ENCODE assay signal across 40 cellular contexts in genomic region chr18:30386624-30387023, GRCh38.
"Had no signal": no experiment of that assay in that cellular context is flagged by ENCODE, and none has a peak within 500 bp of the region (broad histone marks: within the 10 kb centered on the region; RNA-seq: fewer than 3 reads in every experiment).

No MANE protein-coding gene starts in this region.

- H3K27ac ChIP-seq: ascending aorta, body of pancreas, brain microvascular endothelial cell, breast epithelium had no signal

- H3K9me3 ChIP-seq: ascending aorta, body of pancreas, breast epithelium had no signal

- H3K4me1 Mint-ChIP-seq: activated naive CD4-positive, alpha-beta T cell treated with anti-CD3 and anti-CD28 coated beads, Interleukin-2, amount 10 ng/mL, durations not matched to agents 7 days and 5 days; activated naive CD4-positive, alpha-beta T cell treated with anti-CD3 and anti-CD28 coated beads, Interleukin-2, amount 50 U/mL, for 24 hours; activated naive CD8-positive, alpha-beta T cell treated with anti-CD3 and anti-CD28 coated beads for 36 hours; activated naive CD8-positive, alpha-beta T cell treated with anti-CD3 and anti-CD28 coated beads, Interleukin-2, amount 10 ng/mL, durations not matched to agents 7 days and 5 days; activated naive CD8-positive, alpha-beta T cell treated with anti-CD3 and anti-CD28 coated beads, Interleukin-2, amount 50 U/mL, for 24 hours; activated T-helper 17 cell treated with anti-CD3 and anti-CD28 coated beads, Interleukin-2, amount 50 U/mL, for 72 hours; brain; central memory CD8-positive, alpha-beta T cell had no signal

- H3K9me3 Mint-ChIP-seq: brain had no signal

- ATAC-seq: activated naive CD4-positive, alpha-beta T cell treated with anti-CD3 and anti-CD28 coated beads, Interleukin-2, amount 50 U/mL, for 72 hours; activated naive CD8-positive, alpha-beta T cell treated with anti-CD3 and anti-CD28 coated beads, Interleukin-2, amount 50 U/mL, for 24 hours; activated T-cell treated with anti-CD3 and anti-CD28 coated beads, Interleukin-2, amount 50 U/mL, for 4 hours; activated T-cell treated with anti-CD3 and anti-CD28 coated beads, Interleukin-2, amount 50 U/mL, for 72 hours; activated T-helper 17 cell treated with anti-CD3 and anti-CD28 coated beads, Interleukin-2, amount 50 U/mL, for 72 hours; body of pancreas had no signal

- H3K27me3 ChIP-seq: ascending aorta, body of pancreas, brain microvascular endothelial cell, breast epithelium, cardiac muscle cell had no signal

- H3K4me1 ChIP-seq: ascending aorta, body of pancreas, breast epithelium had no signal

- H3K27me3 Mint-ChIP-seq: activated naive CD4-positive, alpha-beta T cell treated with anti-CD3 and anti-CD28 coated beads, Interleukin-2, amount 10 ng/mL, durations not matched to agents 7 days and 5 days; activated naive CD4-positive, alpha-beta T cell treated with anti-CD3 and anti-CD28 coated beads, Interleukin-2, amount 50 U/mL, for 24 hours; activated naive CD8-positive, alpha-beta T cell; activated naive CD8-positive, alpha-beta T cell treated with anti-CD3 and anti-CD28 coated beads for 36 hours; activated naive CD8-positive, alpha-beta T cell treated with anti-CD3 and anti-CD28 coated beads, Interleukin-2, amount 10 ng/mL, durations not matched to agents 7 days and 5 days; activated naive CD8-positive, alpha-beta T cell treated with anti-CD3 and anti-CD28 coated beads, Interleukin-2, amount 50 U/mL, for 24 hours; activated T-cell treated with anti-CD3 and anti-CD28 coated beads, Interleukin-2, amount 50 U/mL, for 24 hours; activated T-helper 17 cell treated with anti-CD3 and anti-CD28 coated beads, Interleukin-2, amount 50 U/mL, for 72 hours; brain; central memory CD8-positive, alpha-beta T cell had no signal

- H3K27ac Mint-ChIP-seq: activated naive CD4-positive, alpha-beta T cell treated with anti-CD3 and anti-CD28 coated beads for 36 hours; activated naive CD4-positive, alpha-beta T cell treated with anti-CD3 and anti-CD28 coated beads, Interleukin-2, amount 10 ng/mL, durations not matched to agents 7 days and 5 days; activated naive CD4-positive, alpha-beta T cell treated with anti-CD3 and anti-CD28 coated beads, Interleukin-2, amount 50 U/mL, for 24 hours; activated naive CD4-positive, alpha-beta T cell treated with anti-CD3 and anti-CD28 coated beads, Interleukin-2, amount 50 U/mL, for 72 hours; activated naive CD8-positive, alpha-beta T cell; activated naive CD8-positive, alpha-beta T cell treated with anti-CD3 and anti-CD28 coated beads for 36 hours; activated naive CD8-positive, alpha-beta T cell treated with anti-CD3 and anti-CD28 coated beads, Interleukin-2, amount 10 ng/mL, durations not matched to agents 7 days and 5 days; activated naive CD8-positive, alpha-beta T cell treated with anti-CD3 and anti-CD28 coated beads, Interleukin-2, amount 50 U/mL, for 24 hours; activated T-cell treated with anti-CD3 and anti-CD28 coated beads, Interleukin-2, amount 50 U/mL, for 24 hours; activated T-cell treated with anti-CD3 and anti-CD28 coated beads, Interleukin-2, amount 50 U/mL, for 72 hours; activated T-helper 1 cell treated with anti-CD3 and anti-CD28 coated beads, Interleukin-12 subunit alpha, Interleukin-12 subunit beta, Interleukin-2, Interleukin-4 antibody, amounts not matched to agents 30 ng/mL and 10 ng/mL and 1 ng/mL, durations not matched to agents 14 hours and 24 hours and 36 hours; activated T-helper 17 cell treated with anti-CD3 and anti-CD28 coated beads, Interleukin-2, amount 50 U/mL, for 72 hours; activated T-helper 2 cell treated with anti-CD3 and anti-CD28 coated beads, Interferon-gamma antibody, Interleukin-2, Interleukin-4, amounts not matched to agents 10 μg/mL and 5 μg/mL and 100 μg/mL, durations not matched to agents 14 hours and 24 hours and 36 hours; brain had no signal

- FAIRE-seq: astrocyte, bronchial epithelial cell had no signal

- H3K4me3 ChIP-seq: ascending aorta, body of pancreas, breast epithelium, cardiac muscle cell had no signal

- H3K36me3 ChIP-seq: ascending aorta, brain microvascular endothelial cell, breast epithelium, cardiac muscle cell had no signal

- H3K36me3 Mint-ChIP-seq: activated naive CD4-positive, alpha-beta T cell treated with anti-CD3 and anti-CD28 coated beads, Interleukin-2, amount 10 ng/mL, durations not matched to agents 7 days and 5 days; activated naive CD4-positive, alpha-beta T cell treated with anti-CD3 and anti-CD28 coated beads, Interleukin-2, amount 50 U/mL, for 24 hours; activated naive CD4-positive, alpha-beta T cell treated with anti-CD3 and anti-CD28 coated beads, Interleukin-2, amount 50 U/mL, for 72 hours; activated naive CD8-positive, alpha-beta T cell; activated naive CD8-positive, alpha-beta T cell treated with anti-CD3 and anti-CD28 coated beads for 36 hours; activated naive CD8-positive, alpha-beta T cell treated with anti-CD3 and anti-CD28 coated beads, Interleukin-2, amount 10 ng/mL, durations not matched to agents 7 days and 5 days; brain had no signal

- DNase-seq: activated effector memory CD4-positive, alpha-beta T cell treated with anti-CD3 and anti-CD28 coated beads, Interleukin-2, amount 50 U/mL, for 16 hours; activated effector memory CD4-positive, alpha-beta T cell treated with Interleukin-2 at 50 U/mL for 16 hours; activated gamma-delta T cell; activated gamma-delta T cell treated with Interleukin-2 at 50 U/mL for 16 hours; activated naive CD4-positive, alpha-beta T cell; activated naive CD4-positive, alpha-beta T cell treated with anti-CD3 and anti-CD28 coated beads for 36 hours; activated naive CD4-positive, alpha-beta T cell treated with anti-CD3 and anti-CD28 coated beads, Interleukin-2, amount 10 ng/mL, durations not matched to agents 7 days and 5 days; activated naive CD4-positive, alpha-beta T cell treated with anti-CD3 and anti-CD28 coated beads, Interleukin-2, amount 50 U/mL, for 16 hours; activated naive CD4-positive, alpha-beta T cell treated with Interleukin-2 at 50 U/mL for 16 hours; activated naive CD8-positive, alpha-beta T cell treated with anti-CD3 and anti-CD28 coated beads for 36 hours; activated naive CD8-positive, alpha-beta T cell treated with anti-CD3 and anti-CD28 coated beads, Interleukin-2, amount 10 ng/mL, durations not matched to agents 7 days and 5 days; activated naive CD8-positive, alpha-beta T cell treated with anti-CD3 and anti-CD28 coated beads, Interleukin-2, amount 50 U/mL, for 24 hours; activated T-cell treated with anti-CD3 and anti-CD28 coated beads for 4 hours; activated T-cell treated with anti-CD3 and anti-CD28 coated beads, Interleukin-2, amount 50 U/mL, for 1 hour; activated T-cell treated with anti-CD3 and anti-CD28 coated beads, Interleukin-2, amount 50 U/mL, for 24 hours; activated T-cell treated with anti-CD3 and anti-CD28 coated beads, Interleukin-2, amount 50 U/mL, for 4 hours; activated T-cell treated with anti-CD3 and anti-CD28 coated beads, Interleukin-2, amount 50 U/mL, for 48 hours; activated T-cell treated with anti-CD3 and anti-CD28 coated beads, Interleukin-2, amount 50 U/mL, for 72 hours; amniotic stem cell; amygdala; anterior cingulate cortex; aorta; body of pancreas; brain microvascular endothelial cell; caudate nucleus; central memory CD4-positive, alpha-beta T cell; cerebellar nuclear complex had no signal

- H3K4me3 Mint-ChIP-seq: activated naive CD4-positive, alpha-beta T cell treated with anti-CD3 and anti-CD28 coated beads for 36 hours; activated naive CD4-positive, alpha-beta T cell treated with anti-CD3 and anti-CD28 coated beads, Interleukin-2, amount 10 ng/mL, durations not matched to agents 7 days and 5 days; activated naive CD4-positive, alpha-beta T cell treated with anti-CD3 and anti-CD28 coated beads, Interleukin-2, amount 50 U/mL, for 24 hours; activated naive CD8-positive, alpha-beta T cell; activated naive CD8-positive, alpha-beta T cell treated with anti-CD3 and anti-CD28 coated beads for 36 hours; activated naive CD8-positive, alpha-beta T cell treated with anti-CD3 and anti-CD28 coated beads, Interleukin-2, amount 10 ng/mL, durations not matched to agents 7 days and 5 days; activated naive CD8-positive, alpha-beta T cell treated with anti-CD3 and anti-CD28 coated beads, Interleukin-2, amount 50 U/mL, for 24 hours; activated T-cell treated with anti-CD3 and anti-CD28 coated beads, Interleukin-2, amount 50 U/mL, for 24 hours; activated T-cell treated with anti-CD3 and anti-CD28 coated beads, Interleukin-2, amount 50 U/mL, for 4 hours; activated T-cell treated with anti-CD3 and anti-CD28 coated beads, Interleukin-2, amount 50 U/mL, for 72 hours; activated T-helper 1 cell treated with anti-CD3 and anti-CD28 coated beads, Interleukin-12 subunit alpha, Interleukin-12 subunit beta, Interleukin-2, Interleukin-4 antibody, amounts not matched to agents 30 ng/mL and 10 ng/mL and 1 ng/mL, durations not matched to agents 14 hours and 24 hours and 36 hours; activated T-helper 17 cell treated with anti-CD3 and anti-CD28 coated beads, Interleukin-2, amount 50 U/mL, for 72 hours; brain; central memory CD8-positive, alpha-beta T cell had no signal
